Comparison of ENCODE assay signal across 8 cellular contexts in the genomic region with DNA sequence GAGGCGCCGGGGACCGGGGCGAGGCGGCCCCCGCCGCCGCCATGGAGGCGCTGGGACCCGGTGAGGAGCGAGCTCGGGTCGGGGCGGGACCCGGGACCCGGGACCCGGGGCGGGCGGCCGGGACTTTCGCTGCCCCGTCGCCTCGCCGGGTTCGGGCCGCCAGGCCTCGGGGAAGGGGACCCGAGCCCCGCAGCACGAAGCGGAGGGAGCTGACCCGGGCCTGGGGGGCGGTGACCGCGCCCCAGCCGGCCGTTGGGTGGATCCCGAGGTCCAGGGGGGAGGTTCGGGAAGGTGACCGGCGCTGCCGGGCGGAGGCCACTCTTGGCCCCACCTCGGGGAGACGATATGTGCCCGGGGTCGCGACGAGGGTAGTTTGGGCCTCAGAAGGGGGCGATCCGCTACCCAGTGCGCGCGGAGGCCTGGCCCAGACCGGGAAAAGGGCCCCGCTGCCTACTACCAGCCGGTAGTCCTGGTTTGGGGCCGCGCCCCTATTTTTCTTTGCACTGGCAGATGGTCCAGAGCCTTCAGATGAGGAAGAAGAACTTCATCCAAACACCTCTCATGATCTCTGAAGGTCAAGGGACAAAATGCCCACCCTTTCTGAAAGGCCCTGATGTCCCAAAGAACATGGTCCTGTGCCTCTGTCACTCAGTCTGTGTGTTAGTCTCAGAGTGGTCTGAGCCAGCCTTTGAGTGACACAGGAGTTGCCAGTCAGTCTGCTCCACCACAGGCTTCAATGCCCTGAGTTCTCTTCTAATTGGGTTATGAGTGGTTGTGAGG. TPM values are rescaled to one million over a fixed set of nuclear protein-coding genes. Genes with fewer than 3 reads are reported as not detected.
A peak's percentile ranks its signal among the peaks of the same experiment; 100 is the strongest.
DNase-seq lines count a peak whose midpoint lies in the region; ATAC-seq and TF ChIP-seq lines count a peak whose summit lies in the region.

No MANE protein-coding gene starts in this region.

- intact Hi-C loops in Caco-2 (cut with micrococcal nuclease; ENCODE audit: unreplicated experiment) = no loop called here

- H3K27me3 Mint-ChIP-seq in Caco-2 (ENCODE audit: insufficient read depth, unreplicated experiment) (no peaks in the 10 kb centered on the region), T-cell (no peaks in the 10 kb centered on the region)

- CTCF ChIA-PET in Caco-2 (lab: Charles Lee) (no interaction called here), T-cell (lab: Charles Lee) (interaction anchor here in 1 of 2 donors (0.6 kb wide), 1 partner anchor 254 kb away, joined by 3 read pairs; no protein-coding TSS in a partner anchor)

- 0 out of 2 replicates have a peak, but pooled peaks cover 11% of the 10 kb centered on the region for H3K4me1 ChIP-seq in Caco-2
- H3K4me1 ChIP-seq in skeletal muscle tissue (ENCODE audit: control insufficient read depth in 3 of 3, insufficient read depth in 3 of 3, low read length in 3 of 3) = peaks cover 7 to 21% (median 16%) of the 10 kb centered on the region in 3 donors

- H3K9ac ChIP-seq in skeletal muscle tissue (ENCODE audit: low read depth in 1 of 3, low read length in 3 of 3) = peak overlapping the region; percentile 86 to 91 (median 89)

- H3K27ac Mint-ChIP-seq in Caco-2 (ENCODE audit: unreplicated experiment) (peak overlapping the region; percentile 63), T-cell (peak overlapping the region; percentile 89 to 92)

- H3K36me3 ChIP-seq in Caco-2 (ENCODE audit: control insufficient read depth, insufficient read depth, low read length) (no peaks in the 10 kb centered on the region), skeletal muscle tissue (ENCODE audit: control insufficient read depth in 3 of 3, insufficient read depth in 3 of 3, low read length in 3 of 3) (no peaks in the 10 kb centered on the region)

- DNase-seq in Caco-2 = peak in 1 of 2 experiments; percentile 26
- peak in 14 of 34 experiments; percentile 1 to 27 (median 8) for DNase-seq in T-cell
- peak; percentile 24 for DNase-seq in cerebellum (ENCODE audit: low spot score)
- peak; percentile 60 for DNase-seq in islet precursor cell
- DNase-seq in DMS153 treated with DMSO at 0.1 percent for 48 hours (lab: John Stamatoyannopoulos, UW; ENCODE audit: unreplicated experiment) = no peak

- peak; percentile 32 for ATAC-seq in HG02763 (IDR thresholded peaks at IDR 0.05; ENCODE audit: unreplicated experiment)
- ATAC-seq in T-cell (replicated peaks in 1 of 4) = peak; percentile 22 to 66 (median 40)
- ATAC-seq in HG02623 (IDR thresholded peaks at IDR 0.05; ENCODE audit: unreplicated experiment) = no peak

- H3K9me3 Mint-ChIP-seq in Caco-2 (ENCODE audit: unreplicated experiment) (no peaks in the 10 kb centered on the region), T-cell (no peaks in the 10 kb centered on the region)

- BruUV-seq in Caco-2 (replicated peaks; lab: Mats Ljungman, UMichigan) = no TSS peak

- H3K36me3 Mint-ChIP-seq in Caco-2 (ENCODE audit: insufficient read depth, unreplicated experiment) = no peaks in the 10 kb centered on the region
- no peaks in the 10 kb centered on the region for H3K36me3 Mint-ChIP-seq in T-cell

- H3K27me3 ChIP-seq in Caco-2 (replicated peaks; ENCODE audit: control insufficient read depth, insufficient read depth, low read length) (no peaks in the 10 kb centered on the region), skeletal muscle tissue (ENCODE audit: control insufficient read depth in 3 of 3, insufficient read depth in 3 of 3, low read length in 3 of 3) (no peaks in the 10 kb centered on the region)

- H3K4me3 Mint-ChIP-seq in Caco-2 (ENCODE audit: unreplicated experiment) (peak overlapping the region; percentile 77), T-cell (peak overlapping the region; percentile 82 to 91 (median 85))

- POLR2A ChIA-PET in Caco-2 (lab: Charles Lee) (no interaction called here), T-cell (lab: Charles Lee) (interaction anchor here in 1 of 2 donors (0.7 kb wide), 1 partner anchor 71 kb away, joined by 3 read pairs; no protein-coding TSS in a partner anchor)

- no peaks in the 10 kb centered on the region for H3K9me3 ChIP-seq in Caco-2
- no peaks in the 10 kb centered on the region for H3K9me3 ChIP-seq in skeletal muscle tissue (ENCODE audit: control insufficient read depth in 3 of 3, low read length in 3 of 3)

- peak overlapping the region; percentile 83 for H3K27ac ChIP-seq in skeletal muscle tissue (ENCODE audit: low read depth, low read length)

- H3K4me3 ChIP-seq in Caco-2 (ENCODE audit: low read depth, low read length) (peak overlapping the region; percentile 69), skeletal muscle tissue (ENCODE audit: low read length in 3 of 3) (peak overlapping the region; percentile 79 to 92 (median 80))

- TF ChIP-seq CTCF in Caco-2 (IDR thresholded peaks at IDR 0.05; ENCODE audit: insufficient read depth in 1 of 2, low read depth in 1 of 2, low read length in 1 of 2, severe bottlenecking in 1 of 2, unreplicated experiment in 1 of 2) = no peak

- H3K4me1 Mint-ChIP-seq in Caco-2 (ENCODE audit: low read depth, unreplicated experiment) (no peaks in the 10 kb centered on the region), T-cell (peaks cover 38 to 53% (median 44%) of the 10 kb centered on the region in 3 donors)

RNA-seq across cellular contexts. Expression of gene AGO4, which starts 0.8 kb away (rescaled TPM):
- 5.0 and 8.1 TPM in 2 replicates for total RNA-seq in Caco-2 (2022)
- 10 to 100 TPM; 11.5 to 29.7 (median 18.9) TPM for total RNA-seq in T-cell
- 60.4 TPM for total RNA-seq in cerebellum
- 17.7 TPM for total RNA-seq in skeletal muscle tissue

RNA-seq across cellular contexts. Expression of gene CLSPN, which starts 38.8 kb away (rescaled TPM):
- total RNA-seq in Caco-2 (2022) (22.6 and 23.2 TPM in 2 replicates), T-cell (1 to 10 TPM in 3 of 5 donors, under 1 TPM in 2; 0.61 to 2.4 (median 1.4) TPM), cerebellum (7.1 TPM), skeletal muscle tissue (1.6 TPM)
